ENCODE assay signal across 1 cellular context in genomic region chr11:63244862-63245261, GRCh38.
TF ChIP-seq lines count a peak whose summit lies in the region.

No MANE protein-coding gene starts in this region.

TF ChIP-seq in liver, 16 proteins besides CTCF, POLR2A, EP300 and RAD21 (continued from another document):
- peak; percentile 26 for TF ChIP-seq ZBTB33 (IDR thresholded peaks at IDR 0.05)
- TF ChIP-seq FOXA1 (IDR thresholded peaks at IDR 0.05) = no peak
- TF ChIP-seq YY1 (IDR thresholded peaks at IDR 0.05) = peak; percentile 78
- TF ChIP-seq EGR1 (IDR thresholded peaks at IDR 0.05; ENCODE audit: low read depth in 2 of 2) = peak in 1 of 2 donors; percentile 34
TF ChIP-seq in liver: peak in this region for 5.
